Comparison of ENCODE assay signal across 1 cellular context in genomic region chr19:45643024-45643926, GRCh38.
TF ChIP-seq lines count a peak whose summit lies in the region.

No MANE protein-coding gene starts in this region.

TF ChIP-seq in K562, 482 proteins besides CTCF, POLR2A, EP300 and RAD21 (continued from another document and continues in another):
- no peak for TF ChIP-seq ZNF609 (CRISPR knock-in tag; IDR thresholded peaks at IDR 0.05; ENCODE audit: borderline replicate concordance)
- TF ChIP-seq PRMT5 (CRISPR knock-in tag; IDR thresholded peaks at IDR 0.05) = no peak
- no peak for TF ChIP-seq POLR2B (IDR thresholded peaks at IDR 0.05; ENCODE audit: low read depth, partially characterized antibody)
- TF ChIP-seq RBM15 (IDR thresholded peaks at IDR 0.05; ENCODE audit: insufficient read depth, low read length) = no peak
- peak; percentile 22; the same call in 1 of the 2 replicates for TF ChIP-seq NR2C1 (IDR thresholded peaks at IDR 0.05)
- peak; percentile 57 for TF ChIP-seq NR2C1 (tag; IDR thresholded peaks at IDR 0.05)
- TF ChIP-seq RBM22 (IDR thresholded peaks at IDR 0.05; ENCODE audit: low read depth, low read length, poor library complexity, severe bottlenecking) = no peak
- TF ChIP-seq CREB1 (IDR thresholded peaks at IDR 0.05) = no peak; the same call in 1 of the 2 replicates
- 0 out of 2 replicates have a peak, but pooled peaks have one; percentile 6 for TF ChIP-seq CREB1 (CRISPR knock-in tag; IDR thresholded peaks at IDR 0.05)
- TF ChIP-seq ZBTB12 (CRISPR knock-in tag; IDR thresholded peaks at IDR 0.05) = no peak
- TF ChIP-seq ZNF274 (IDR thresholded peaks at IDR 0.05; ENCODE audit: borderline replicate concordance, low read depth, low read length) = no peak
- TF ChIP-seq DACH1 (IDR thresholded peaks at IDR 0.05; ENCODE audit: partially characterized antibody) = peak; percentile 27
- no peak for TF ChIP-seq ZBTB8A (IDR thresholded peaks at IDR 0.05; ENCODE audit: partially characterized antibody)
- TF ChIP-seq CBX1 (IDR thresholded peaks at IDR 0.05; ENCODE audit: low read depth) = no peak
- TF ChIP-seq POLR2G (IDR thresholded peaks at IDR 0.05; ENCODE audit: low read depth, low read length) = peak; percentile 54; the same call in 1 of the 2 replicates
- no peak for TF ChIP-seq HEY1 (CRISPR knock-in tag; IDR thresholded peaks at IDR 0.05; ENCODE audit: borderline replicate concordance)
- peak; percentile 3 for TF ChIP-seq POLR3A (IDR thresholded peaks at IDR 0.05; ENCODE audit: borderline replicate concordance, extremely low read depth, insufficient read depth, insufficient read length)
- TF ChIP-seq TAF7 (tag; IDR thresholded peaks at IDR 0.05) = no peak
- TF ChIP-seq FOXO4 (CRISPR knock-in tag; IDR thresholded peaks at IDR 0.05) = no peak
- no peak for TF ChIP-seq SMAD1 (IDR thresholded peaks at IDR 0.05; ENCODE audit: low read depth, low read length, partially characterized antibody)
- no peak for TF ChIP-seq CBX5 (IDR thresholded peaks at IDR 0.05; ENCODE audit: borderline replicate concordance, low read depth)
- no peak for TF ChIP-seq NELFE (IDR thresholded peaks at IDR 0.05; ENCODE audit: insufficient read depth, insufficient read length)
- no peak for TF ChIP-seq JUNB (CRISPR knock-in tag; conservative IDR thresholded peaks at IDR 0.05)
- no peak for TF ChIP-seq ZNF583 (CRISPR knock-in tag; IDR thresholded peaks at IDR 0.05)
- TF ChIP-seq ZNF699 (CRISPR knock-in tag; IDR thresholded peaks at IDR 0.05; ENCODE audit: insufficient replicate concordance) = no peak
- no peak for TF ChIP-seq ATF6 (CRISPR knock-in tag; IDR thresholded peaks at IDR 0.05)
- no peak for TF ChIP-seq EWSR1 (IDR thresholded peaks at IDR 0.05; ENCODE audit: borderline replicate concordance, low read depth, partially characterized antibody)
- TF ChIP-seq KHSRP (IDR thresholded peaks at IDR 0.05) = no peak
- no peak for TF ChIP-seq PTRF (tag; IDR thresholded peaks at IDR 0.05)
- TF ChIP-seq ZNF347 (CRISPR knock-in tag; IDR thresholded peaks at IDR 0.05; ENCODE audit: low read depth) = no peak
- TF ChIP-seq VEZF1 (CRISPR knock-in tag; IDR thresholded peaks at IDR 0.05) = peak; percentile 73
- TF ChIP-seq MBD2 (IDR thresholded peaks at IDR 0.05; ENCODE audit: borderline replicate concordance, low read depth) = no peak
- TF ChIP-seq ARNT (IDR thresholded peaks at IDR 0.05) = no peak
- TF ChIP-seq PKNOX1 (IDR thresholded peaks at IDR 0.05) = peak; percentile 16; the same call in 1 of the 2 replicates
- no peak for TF ChIP-seq U2AF2 (optimal IDR thresholded peaks at IDR 0.05; ENCODE audit: low read depth, low read length)
- TF ChIP-seq RUNX1 (IDR thresholded peaks at IDR 0.05; ENCODE audit: low read depth) = no peak
- no peak for TF ChIP-seq PML (IDR thresholded peaks at IDR 0.05; ENCODE audit: low read length)
- no peak for TF ChIP-seq RBM34 (IDR thresholded peaks at IDR 0.05; ENCODE audit: borderline replicate concordance, insufficient read depth, low read length)
- TF ChIP-seq EZH2 (IDR thresholded peaks at IDR 0.05; ENCODE audit: borderline replicate concordance, low read depth, low read length) = no peak
- TF ChIP-seq NBN (IDR thresholded peaks at IDR 0.05; ENCODE audit: low read depth) = 0 out of 2 replicates have a peak, but pooled peaks have one; percentile 41
- TF ChIP-seq ZNF232 (CRISPR knock-in tag; IDR thresholded peaks at IDR 0.05) = no peak
- no peak for TF ChIP-seq MLLT1 (IDR thresholded peaks at IDR 0.05)
- no peak for TF ChIP-seq SLC30A9 (CRISPR knock-in tag; IDR thresholded peaks at IDR 0.05)
- no peak for TF ChIP-seq MTA1 (IDR thresholded peaks at IDR 0.05; ENCODE audit: borderline replicate concordance)
- TF ChIP-seq ZMIZ1 (IDR thresholded peaks at IDR 0.05; ENCODE audit: low read depth in 2 of 2, low read length in 2 of 2) = no peak
- TF ChIP-seq GATAD2B (IDR thresholded peaks at IDR 0.05; ENCODE audit: borderline replicate concordance) = no peak
- TF ChIP-seq ZNF384 (IDR thresholded peaks at IDR 0.05; ENCODE audit: low read depth, low read length) = peak; percentile 37
- TF ChIP-seq NFIC (IDR thresholded peaks at IDR 0.05) = no peak
- TF ChIP-seq ZBTB34 (CRISPR knock-in tag; IDR thresholded peaks at IDR 0.05) = no peak
- no peak for TF ChIP-seq CCNT2 (IDR thresholded peaks at IDR 0.05; ENCODE audit: borderline replicate concordance, extremely low read depth, insufficient read length, low read depth, low read length)
